1 cellular context compared by ENCODE assay signal in genomic region chr7:155811895-155812761, GRCh38.
TF ChIP-seq lines count a peak whose summit lies in the region.

TSS of gene SHH (minus strand) at chr7:155812463. CDS start at chr7:155812122, 341 bp downstream.

TF ChIP-seq in H1, 55 proteins besides CTCF, POLR2A, EP300 and RAD21 (continued from another document):
- TF ChIP-seq USF2 (IDR thresholded peaks at IDR 0.05; ENCODE audit: low read length), result no peak
